ENCODE assay signal across 1 cellular context in genomic region chr1:246526915-246527314, GRCh38.
TF ChIP-seq lines count a peak whose summit lies in the region.

No MANE protein-coding gene starts in this region.

TF ChIP-seq in GM23338, 12 proteins besides CTCF, POLR2A, EP300 and RAD21 (continued from another document):
- TF ChIP-seq ZNF462 (CRISPR knock-in tag; IDR thresholded peaks at IDR 0.05) (no peak), ZNF114 (CRISPR knock-in tag; IDR thresholded peaks at IDR 0.05) (no peak), NANOG (IDR thresholded peaks at IDR 0.05; ENCODE audit: borderline replicate concordance) (no peak), REST (IDR thresholded peaks at IDR 0.05; ENCODE audit: unreplicated experiment) (no peak), STAT1 (IDR thresholded peaks at IDR 0.05; ENCODE audit: unreplicated experiment) (no peak), POLR2AphosphoS5 (IDR thresholded peaks at IDR 0.05; ENCODE audit: low read depth) (no peak)
